In genomic region chr18:25233582-25234362, GRCh38 we compare ENCODE assay signal across 8 cellular contexts.
DNase-seq lines count a peak whose midpoint lies in the region; ATAC-seq, FAIRE-seq and TF ChIP-seq lines count a peak whose summit lies in the region.

No MANE protein-coding gene starts in this region.

- H3K4me2 ChIP-seq in HepG2 (ENCODE audit: low read depth, low read length), result no peak overlapping the region

- no peak for TF ChIP-seq POLR2A in right lobe of liver (IDR thresholded peaks at IDR 0.05)
- TF ChIP-seq POLR2A in HepG2 (IDR thresholded peaks at IDR 0.05; ENCODE audit: insufficient read depth in 1 of 2, low read depth in 2 of 2, low read length in 2 of 2), result no peak
- TF ChIP-seq POLR2A in esophagus squamous epithelium (IDR thresholded peaks at IDR 0.05), result no peak

- H3K9ac ChIP-seq in HepG2 (ENCODE audit: insufficient read depth, low read depth, low read length), result no peak overlapping the region

- H3K36me3 ChIP-seq in right lobe of liver, result no peaks in the 10 kb centered on the region
- no peaks in the 10 kb centered on the region for H3K36me3 ChIP-seq in HepG2 (replicated peaks in 1 of 2; ENCODE audit: control insufficient read depth in 1 of 2, insufficient read depth in 2 of 2, low read length in 2 of 2)
- no peaks in the 10 kb centered on the region for H3K36me3 ChIP-seq in esophagus squamous epithelium
- H3K36me3 ChIP-seq in muscle layer of duodenum (ENCODE audit: control insufficient read depth in 1 of 2, insufficient read depth in 2 of 2, low read length in 2 of 2), result no peaks in the 10 kb centered on the region
- H3K36me3 ChIP-seq in aorta (ENCODE audit: control insufficient read depth in 1 of 2, insufficient read depth in 2 of 2, low read length in 1 of 2), result no peaks in the 10 kb centered on the region

- H4K20me1 ChIP-seq in HepG2 (ENCODE audit: insufficient read depth, low read length), result no peaks in the 10 kb centered on the region

- DNase-seq in right lobe of liver (no peak), HepG2 (ENCODE audit: low spot score) (no peak), esophagus squamous epithelium (lab: John Stamatoyannopoulos, UW) (no peak), aorta (no peak), AML-193 (lab: John Stamatoyannopoulos, UW) (no peak), globus pallidus (ENCODE audit: low spot score) (no peak)
- DNase-seq in central memory CD4-positive, alpha-beta T cell, result no peak

- ATAC-seq in right lobe of liver (peak in 3 of 4 donors; percentile 30 to 58 (median 45)), HepG2 (no peak), aorta (ENCODE audit: low FRiP score) (peak; percentile 33)

- BruUV-seq in HepG2 (replicated peaks; lab: Mats Ljungman, UMichigan), result no TSS peak

- H3K27ac ChIP-seq in right lobe of liver, result peak overlapping the region in 1 of 3 donors; percentile 0
- H3K27ac ChIP-seq in HepG2 (ENCODE audit: extremely low read length, insufficient read depth, low read length), result no peak overlapping the region
- peak overlapping the region; percentile 24 to 66 (median 50) for H3K27ac ChIP-seq in esophagus squamous epithelium
- H3K27ac ChIP-seq in muscle layer of duodenum (ENCODE audit: low read length), result peak overlapping the region; percentile 42
- H3K27ac ChIP-seq in aorta (ENCODE audit: low read depth in 1 of 2, low read length in 2 of 2), result peak overlapping the region; percentile 25 to 60

- H3K4me1 ChIP-seq in right lobe of liver (no peaks in the 10 kb centered on the region), HepG2 (ENCODE audit: insufficient read depth, low read length) (no peaks in the 10 kb centered on the region), esophagus squamous epithelium (peaks cover 0 to 39% (median 8%) of the 10 kb centered on the region in 3 donors), muscle layer of duodenum (ENCODE audit: control insufficient read depth in 1 of 2, insufficient read depth in 2 of 2, low read length in 2 of 2) (peaks cover 0 to 16% of the 10 kb centered on the region in 2 donors), aorta (ENCODE audit: control insufficient read depth in 1 of 2, insufficient read depth in 2 of 2, low read length in 2 of 2) (peaks cover 3 to 4% of the 10 kb centered on the region in 2 donors)

- 13% methylated on average over 12 of the region's 12 CpGs for WGBS in right lobe of liver (ENCODE audit: insufficient coverage, low coverage, low lambda C conversion rate, missing lambda C conversion rate)
- 26% methylated on average over 12 of the region's 12 CpGs for WGBS in HepG2 (ENCODE audit: low lambda C conversion rate)
- 30 to 36% methylated on average over 12 of the region's 12 CpGs for WGBS in esophagus squamous epithelium, 2 donors
- 3 to 5% methylated on average over 12 of the region's 12 CpGs for WGBS in aorta, 2 donors

- TF ChIP-seq CTCF in right lobe of liver (IDR thresholded peaks at IDR 0.05), result no peak
- no peak for TF ChIP-seq CTCF in HepG2 (CRISPR knock-in tag; IDR thresholded peaks at IDR 0.05)
- TF ChIP-seq CTCF in esophagus squamous epithelium (IDR thresholded peaks at IDR 0.05), result no peak

- intact Hi-C loops in right lobe of liver (cut with DNase I) (no loop called here), HepG2 (cut with micrococcal nuclease; ENCODE audit: unreplicated experiment) (no loop called here), esophagus squamous epithelium (cut with DNase I) (no loop called here), aorta (cut with DNase I) (loop anchor here in 1 of 2 donors (5.0 kb wide), 1 partner anchor 119 kb away; the partner anchor contains the start of gene ZNF521)

- H3K27me3 ChIP-seq in right lobe of liver (no peaks in the 10 kb centered on the region), HepG2 (ENCODE audit: control insufficient read depth in 1 of 2, insufficient read depth in 2 of 2, low read length in 2 of 2) (peaks cover 0 to 2% of the 10 kb centered on the region in 2 experiments; a peak in 2 of 5 replicates), esophagus squamous epithelium (no peaks in the 10 kb centered on the region), muscle layer of duodenum (ENCODE audit: low read depth, low read length) (no peaks in the 10 kb centered on the region), aorta (ENCODE audit: control insufficient read depth in 1 of 2, insufficient read depth in 2 of 2, low read length in 1 of 2) (no peaks in the 10 kb centered on the region)

- H2AFZ ChIP-seq in HepG2 (ENCODE audit: low read length), result no peak overlapping the region

- CTCF ChIA-PET in HepG2 (lab: Yijun Ruan, JAX; ENCODE audit: low intra/inter-chr PET ratio, low total read pairs), result no interaction called here

- TF ChIP-seq EP300 in HepG2 (IDR thresholded peaks at IDR 0.05; ENCODE audit: low read depth in 2 of 2, low read length in 2 of 2), result no peak
- TF ChIP-seq EP300 in HepG2 (CRISPR knock-in tag; IDR thresholded peaks at IDR 0.05; ENCODE audit: borderline replicate concordance), result no peak

- no peak overlapping the region for H3K4me3 ChIP-seq in right lobe of liver
- H3K4me3 ChIP-seq in HepG2 (replicated peaks in 1 of 3; ENCODE audit: insufficient read depth in 1 of 3, low read depth in 2 of 3, low read length in 3 of 3), result no peak overlapping the region
- peak overlapping the region in 1 of 4 donors; percentile 32 for H3K4me3 ChIP-seq in esophagus squamous epithelium
- H3K4me3 ChIP-seq in muscle layer of duodenum (ENCODE audit: low read depth in 1 of 2, low read length in 2 of 2), result no peak overlapping the region
- H3K4me3 ChIP-seq in aorta (ENCODE audit: low read length in 2 of 2), result peak overlapping the region; percentile 20 to 51

- POLR2A ChIA-PET in HepG2 (lab: Yijun Ruan, JAX), result no interaction called here

- no peaks in the 10 kb centered on the region for H3K79me2 ChIP-seq in HepG2 (ENCODE audit: insufficient read depth, low read length)

- in situ Hi-C loops in HepG2 (cut with HindIII; ENCODE audit: extremely low pct_ligation_motif_present, low pct_unique_long_range_greater_than_20kb), result no loop called here

- no peaks in the 10 kb centered on the region for H3K9me3 ChIP-seq in right lobe of liver
- H3K9me3 ChIP-seq in HepG2 (ENCODE audit: low read length), result no peaks in the 10 kb centered on the region
- H3K9me3 ChIP-seq in esophagus squamous epithelium, result no peaks in the 10 kb centered on the region
- H3K9me3 ChIP-seq in muscle layer of duodenum (ENCODE audit: control insufficient read depth in 1 of 2, low read length in 2 of 2), result no peaks in the 10 kb centered on the region
- no peaks in the 10 kb centered on the region for H3K9me3 ChIP-seq in aorta (ENCODE audit: control insufficient read depth, low read length)

- TF ChIP-seq RAD21 in HepG2 (CRISPR knock-in tag; IDR thresholded peaks at IDR 0.05), result no peak

- FAIRE-seq in HepG2 (lab: Jason Lieb, UNC), result no peak

TF ChIP-seq in HepG2, 621 proteins besides CTCF, POLR2A, EP300 and RAD21:
- no peak for TF ChIP-seq KLF16 (CRISPR knock-in tag; IDR thresholded peaks at IDR 0.05)
- TF ChIP-seq FOXK2 (IDR thresholded peaks at IDR 0.05), result no peak
- no peak for TF ChIP-seq NFE2 (CRISPR knock-in tag; IDR thresholded peaks at IDR 0.05)
- no peak for TF ChIP-seq FOXJ3 (CRISPR knock-in tag; IDR thresholded peaks at IDR 0.05; ENCODE audit: borderline replicate concordance)
- TF ChIP-seq SMARCC2 (IDR thresholded peaks at IDR 0.05), result no peak
- TF ChIP-seq ZNF451 (CRISPR knock-in tag; IDR thresholded peaks at IDR 0.05), result no peak
- no peak for TF ChIP-seq THAP8 (CRISPR knock-in tag; IDR thresholded peaks at IDR 0.05; ENCODE audit: borderline replicate concordance)
- TF ChIP-seq ZFP36L2 (CRISPR knock-in tag; IDR thresholded peaks at IDR 0.05), result no peak
- TF ChIP-seq E2F5 (CRISPR knock-in tag; conservative IDR thresholded peaks at IDR 0.05), result no peak
- TF ChIP-seq ZNF24 (IDR thresholded peaks at IDR 0.05), result no peak
TF ChIP-seq in HepG2: peak in this region for 0.

Comparison
In these comparisons a context has a peak if more than half of its experiments do, and no peak if none do; other contexts are left out.
1. H3K4me3 ChIP-seq: peak in aorta (2 of 2); none in right lobe of liver (0 of 3), HepG2 (0 of 3) and muscle layer of duodenum (0 of 2).